Comparison of ENCODE assay signal across 9 cellular contexts in genomic region chr7:87217983-87218653, GRCh38. TPM values are rescaled to one million over a fixed set of nuclear protein-coding genes. Genes with fewer than 3 reads are reported as not detected.
DNase-seq lines count a peak whose midpoint lies in the region; TF ChIP-seq lines count a peak whose summit lies in the region.
"Had no signal": no experiment of that assay in that cellular context is flagged by ENCODE, and none has a peak within 500 bp of the region (broad histone marks: within the 10 kb centered on the region; RNA-seq: fewer than 3 reads in every experiment).

No MANE protein-coding gene starts in this region.

- peaks cover 3% of the 10 kb centered on the region for H3K36me3 Mint-ChIP-seq in IgD-negative memory B cell
- no peaks in the 10 kb centered on the region for H3K36me3 Mint-ChIP-seq in neural crest cell (ENCODE audit: low read depth)

- peaks cover 23 to 62% (median 40%) of the 10 kb centered on the region in 11 experiments; a peak in 19 of 22 replicates for H4K20me1 ChIP-seq in BLaER1 treated with 17β-estradiol and CSF1 and Interleukin-3, amounts not matched to agents 10 nM and 100 nM

- no peaks in the 10 kb centered on the region for H3K27me3 ChIP-seq in BLaER1 treated with 17β-estradiol and CSF1 and Interleukin-3, amounts not matched to agents 10 nM and 100 nM

- H3K9me3 Mint-ChIP-seq in IgD-negative memory B cell (no peaks in the 10 kb centered on the region), neural crest cell (no peaks in the 10 kb centered on the region)

- peak overlapping the region; percentile 76 to 98 (median 96); a peak in 21 of 22 replicates for H3K27ac ChIP-seq in BLaER1 treated with 17β-estradiol and CSF1 and Interleukin-3, amounts not matched to agents 10 nM and 100 nM
- no peak overlapping the region for H3K27ac ChIP-seq in coronary artery
- no peak overlapping the region for H3K27ac ChIP-seq in substantia nigra (ENCODE audit: low read depth, low read length, poor library complexity, severe bottlenecking)
- H3K27ac ChIP-seq: VCaP had no signal

- peak overlapping the region; percentile 91 to 98 (median 97) for H3K9ac ChIP-seq in BLaER1 treated with 17β-estradiol and CSF1 and Interleukin-3, amounts not matched to agents 10 nM and 100 nM

- TF ChIP-seq CTCF in coronary artery (IDR thresholded peaks at IDR 0.05) (no peak), neural crest cell (conservative IDR thresholded peaks at IDR 0.05) (no peak)

- no peaks in the 10 kb centered on the region for H3K27me3 Mint-ChIP-seq in IgD-negative memory B cell
- H3K27me3 Mint-ChIP-seq in neural crest cell (ENCODE audit: low read depth) = no peaks in the 10 kb centered on the region

- H3K4me1 ChIP-seq in BLaER1 treated with 17β-estradiol and CSF1 and Interleukin-3, amounts not matched to agents 10 nM and 100 nM = peaks cover 53 to 63% (median 60%) of the 10 kb centered on the region in 10 experiments

- H3K4me3 ChIP-seq in BLaER1 treated with 17β-estradiol and CSF1 and Interleukin-3, amounts not matched to agents 10 nM and 100 nM = peak overlapping the region; percentile 85 to 97 (median 94)
- H3K4me3 ChIP-seq in coronary artery = peak overlapping the region; percentile 92

- H3K4me1 Mint-ChIP-seq in IgD-negative memory B cell (peaks cover 30 to 48% (median 39%) of the 10 kb centered on the region in 3 donors), neural crest cell (peaks cover 34% of the 10 kb centered on the region)

- no peaks in the 10 kb centered on the region for H3K9me3 ChIP-seq in BLaER1 treated with 17β-estradiol and CSF1 and Interleukin-3, amounts not matched to agents 10 nM and 100 nM (replicated peaks in 1 of 11)

- H3K27ac Mint-ChIP-seq in IgD-negative memory B cell = peak overlapping the region; percentile 85 to 100 (median 99)
- H3K27ac Mint-ChIP-seq in neural crest cell (ENCODE audit: unreplicated experiment) = no peak overlapping the region

- DNase-seq in coronary artery (ENCODE audit: low spot score) (no peak), neural crest cell (ENCODE audit: low read depth, low spot score) (no peak), NCI-H2107 treated with DMSO at 0.1 percent for 48 hours (lab: John Stamatoyannopoulos, UW; ENCODE audit: unreplicated experiment) (no peak), substantia nigra (lab: John Stamatoyannopoulos, UW) (no peak), DMS 273 (lab: John Stamatoyannopoulos, UW; ENCODE audit: unreplicated experiment) (no peak)
- no peak for DNase-seq in stimulated activated CD4-positive, alpha-beta T cell treated with anti-CD3 and anti-CD28 coated beads, Interleukin-2, amount 100 ng/mL, for 48 hours

- H3K36me3 ChIP-seq in BLaER1 treated with 17β-estradiol and CSF1 and Interleukin-3, amounts not matched to agents 10 nM and 100 nM = peaks cover 0 to 23% (median 4%) of the 10 kb centered on the region in 11 experiments; a peak in 8 of 22 replicates

- H3K4me3 Mint-ChIP-seq in IgD-negative memory B cell (peak overlapping the region; percentile 99 to 100 (median 99)), neural crest cell (peak overlapping the region; percentile 96)

- peak overlapping the region; percentile 92 to 99 (median 97) for H3K4me2 ChIP-seq in BLaER1 treated with 17β-estradiol and CSF1 and Interleukin-3, amounts not matched to agents 10 nM and 100 nM

RNA-seq across cellular contexts. Expression of gene TMEM243, which starts 1.4 kb away (rescaled TPM):
- 125 TPM for polyA plus RNA-seq in IgD-negative memory B cell
- total RNA-seq in neural crest cell = 20.3 and 21.8 TPM in 2 replicates

Comparison
In these comparisons a context has a peak if more than half of its experiments do, and no peak if none do; other contexts are left out.
1. H3K27ac ChIP-seq: peak in BLaER1 treated with 17β-estradiol and CSF1 and Interleukin-3, amounts not matched to agents 10 nM and 100 nM (11 of 11); none in coronary artery (0 of 2) and substantia nigra (single experiment).